ENCODE assay signal across 8 cellular contexts in the genomic region with DNA sequence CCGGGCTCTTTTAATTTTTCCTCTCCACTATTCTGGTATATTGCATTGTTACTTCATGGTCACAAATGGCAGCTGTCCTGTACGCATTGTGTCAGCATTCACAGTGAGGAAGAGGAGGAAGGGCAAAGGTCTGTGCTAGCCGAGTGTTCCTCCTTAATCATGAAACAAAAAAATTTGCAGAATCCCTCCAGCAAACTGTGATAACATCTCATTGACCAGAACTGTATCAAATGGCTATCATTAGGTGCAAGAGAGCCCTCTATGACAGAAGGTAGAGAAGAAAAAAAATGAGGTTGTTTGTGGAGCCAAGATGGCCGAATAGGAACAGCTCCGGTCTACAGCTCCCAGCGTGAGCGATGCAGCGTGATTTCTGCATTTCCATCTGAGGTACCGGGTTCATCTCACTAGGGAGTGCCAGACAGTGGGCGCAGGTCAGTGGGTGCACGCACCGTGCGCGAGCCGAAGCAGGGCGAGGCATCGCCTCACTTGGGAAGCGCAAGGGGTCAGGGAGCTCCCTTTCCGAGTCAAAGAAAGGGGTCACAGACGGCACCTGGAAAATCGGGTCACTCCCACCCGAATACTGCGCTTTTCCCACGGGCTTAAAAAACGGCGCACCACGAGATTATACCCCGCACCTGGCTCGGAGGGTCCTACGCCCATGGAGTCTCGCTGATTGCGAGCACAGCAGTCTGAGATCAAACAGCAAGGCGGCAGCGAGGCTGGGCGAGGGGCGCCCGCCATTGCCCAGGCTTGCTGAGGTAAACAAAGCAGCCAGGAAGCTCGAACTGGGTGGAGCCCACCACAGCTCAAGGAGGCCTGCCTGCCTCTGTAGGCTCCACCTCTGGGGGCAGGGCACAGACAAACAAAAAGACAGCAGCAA.
DNase-seq lines count a peak whose midpoint lies in the region; ATAC-seq and TF ChIP-seq lines count a peak whose summit lies in the region.
"Not testable (repeated sequence)": the region's sequence is repeated elsewhere in the genome, so short reads cannot be mapped to it uniquely, and the experiment has no call there.

No MANE protein-coding gene starts in this region.

- intact Hi-C loops in Panc1 (cut with micrococcal nuclease; ENCODE audit: unreplicated experiment); naive thymus-derived CD4-positive, alpha-beta T cell (cut with micrococcal nuclease): not testable (repeated sequence)

- H3K27me3 Mint-ChIP-seq in activated T-cell treated with anti-CD3 and anti-CD28 coated beads, Interleukin-2, amount 50 U/mL, for 24 hours; type B pancreatic cell: not testable (repeated sequence)
- H3K27me3 Mint-ChIP-seq in naive thymus-derived CD4-positive, alpha-beta T cell = peaks cover 0 to 12% (median 4%) of the 10 kb centered on the region in 5 donors

- CTCF ChIA-PET in HEK293T (lab: Yijun Ruan, JAX); Panc1 (lab: Charles Lee); naive thymus-derived CD4-positive, alpha-beta T cell (lab: Charles Lee): not testable (repeated sequence)

- POLR2A ChIA-PET in HEK293T (lab: Yijun Ruan, JAX) = interaction anchor here (1.1 to 1.3 kb wide), 2 partner anchors 11 to 180 kb away, joined by 4 read pairs; a partner anchor contains a TSS
- POLR2A ChIA-PET in Panc1 (lab: Charles Lee); naive thymus-derived CD4-positive, alpha-beta T cell (lab: Charles Lee): not testable (repeated sequence)

- not testable (repeated sequence) for H3K27ac Mint-ChIP-seq in activated T-cell treated with anti-CD3 and anti-CD28 coated beads, Interleukin-2, amount 50 U/mL, for 24 hours
- peak overlapping the region in 5 of 9 donors; percentile 12 to 86 (median 18) for H3K27ac Mint-ChIP-seq in naive thymus-derived CD4-positive, alpha-beta T cell
- H3K27ac Mint-ChIP-seq in type B pancreatic cell = peak overlapping the region; percentile 84

- H3K27ac ChIP-seq in Panc1 (ENCODE audit: low read length); naive thymus-derived CD4-positive, alpha-beta T cell (ENCODE audit: low read depth, low read length): not testable (repeated sequence)

- not testable (repeated sequence) for H3K9me3 Mint-ChIP-seq in activated T-cell treated with anti-CD3 and anti-CD28 coated beads, Interleukin-2, amount 50 U/mL, for 24 hours; naive thymus-derived CD4-positive, alpha-beta T cell; type B pancreatic cell

- ATAC-seq in Panc1; naive thymus-derived CD4-positive, alpha-beta T cell: not testable (repeated sequence)

- not testable (repeated sequence) for H3K4me1 ChIP-seq in Panc1 (ENCODE audit: control insufficient read depth, insufficient read depth, low read length); naive thymus-derived CD4-positive, alpha-beta T cell (ENCODE audit: control insufficient read depth in 2 of 2, insufficient read depth in 2 of 2, low read length in 2 of 2)

- H3K4me3 ChIP-seq in Panc1 (ENCODE audit: low read depth in 2 of 2, low read length in 2 of 2) (peak overlapping the region; percentile 20 to 32), fibroblast of villous mesenchyme (ENCODE audit: low read depth, low read length) (peak overlapping the region; percentile 56)
- H3K4me3 ChIP-seq in naive thymus-derived CD4-positive, alpha-beta T cell (ENCODE audit: low read length) = not testable (repeated sequence)

- not testable (repeated sequence) for H3K9me3 ChIP-seq in Panc1 (ENCODE audit: control insufficient read depth, insufficient read depth, low read depth, low read length); naive thymus-derived CD4-positive, alpha-beta T cell (ENCODE audit: control insufficient read depth in 2 of 3, low read length in 3 of 3)

- not testable (repeated sequence) for H3K27me3 ChIP-seq in Panc1 (ENCODE audit: control insufficient read depth, insufficient read depth, low read length); naive thymus-derived CD4-positive, alpha-beta T cell (ENCODE audit: control insufficient read depth in 2 of 2, insufficient read depth in 2 of 2, low read length in 2 of 2)

- peak; percentile 7 for DNase-seq in CMK (ENCODE audit: low read depth)
- not testable (repeated sequence) for DNase-seq in HEK293T (ENCODE audit: extremely low spot score); Panc1 (ENCODE audit: low read depth, low spot score); activated T-cell treated with anti-CD3 and anti-CD28 coated beads, Interleukin-2, amount 50 U/mL, for 24 hours; type B pancreatic cell (ENCODE audit: extremely low spot score, unreplicated experiment)
- DNase-seq in NCI-H146 treated with DMSO at 0.1 percent for 48 hours (lab: John Stamatoyannopoulos, UW; ENCODE audit: unreplicated experiment) = peak; percentile 78
- DNase-seq in fibroblast of villous mesenchyme (ENCODE audit: low read depth) = peak; percentile 6
- peak in 3 of 9 donors; percentile 1 to 30 (median 13) for DNase-seq in naive thymus-derived CD4-positive, alpha-beta T cell

- TF ChIP-seq CTCF in Panc1 (IDR thresholded peaks at IDR 0.05); fibroblast of villous mesenchyme (IDR thresholded peaks at IDR 0.05; ENCODE audit: insufficient read depth, low read depth, low read length); type B pancreatic cell (conservative IDR thresholded peaks at IDR 0.05): not testable (repeated sequence)

- not testable (repeated sequence) for H3K36me3 Mint-ChIP-seq in activated T-cell treated with anti-CD3 and anti-CD28 coated beads, Interleukin-2, amount 50 U/mL, for 24 hours (ENCODE audit: low read depth); naive thymus-derived CD4-positive, alpha-beta T cell; type B pancreatic cell

- not testable (repeated sequence) for H3K4me1 Mint-ChIP-seq in activated T-cell treated with anti-CD3 and anti-CD28 coated beads, Interleukin-2, amount 50 U/mL, for 24 hours (ENCODE audit: low read depth); naive thymus-derived CD4-positive, alpha-beta T cell; type B pancreatic cell (ENCODE audit: unreplicated experiment)

- in situ Hi-C loops in Panc1 (cut with HindIII; ENCODE audit: low pct_unique_long_range_greater_than_20kb, low sequenced_read_pairs) = not testable (repeated sequence)

- peak overlapping the region; percentile 65 for H3K4me3 Mint-ChIP-seq in activated T-cell treated with anti-CD3 and anti-CD28 coated beads, Interleukin-2, amount 50 U/mL, for 24 hours
- peak overlapping the region in 6 of 10 donors; percentile 43 to 84 (median 71) for H3K4me3 Mint-ChIP-seq in naive thymus-derived CD4-positive, alpha-beta T cell
- peak overlapping the region; percentile 82 for H3K4me3 Mint-ChIP-seq in type B pancreatic cell

- not testable (repeated sequence) for BruUV-seq in Panc1 (replicated peaks; lab: Mats Ljungman, UMichigan)

- not testable (repeated sequence) for H3K36me3 ChIP-seq in Panc1 (ENCODE audit: control insufficient read depth, insufficient read depth, low read length); naive thymus-derived CD4-positive, alpha-beta T cell (ENCODE audit: control insufficient read depth in 2 of 3, insufficient read depth in 3 of 3, low read length in 3 of 3)

TF ChIP-seq in HEK293T, 16 proteins besides CTCF, POLR2A, EP300 and RAD21:
- TF ChIP-seq L3MBTL2 (conservative IDR thresholded peaks at IDR 0.05) = peak; percentile 30; the same call in 1 of the 2 replicates
